ENCODE assay signal across 8 cellular contexts in genomic region chr16:85316321-85316919, GRCh38.
DNase-seq lines count a peak whose midpoint lies in the region; ATAC-seq and TF ChIP-seq lines count a peak whose summit lies in the region.

No MANE protein-coding gene starts in this region.

- H3K4me3 ChIP-seq in brain microvascular endothelial cell (ENCODE audit: low read depth, low read length) = no peak overlapping the region
- no peak overlapping the region for H3K4me3 ChIP-seq in kidney epithelial cell (ENCODE audit: low read depth, low read length)

- H3K27me3 ChIP-seq in brain microvascular endothelial cell (replicated peaks) (no peaks in the 10 kb centered on the region), kidney epithelial cell (ENCODE audit: control insufficient read depth, insufficient read depth, low read length) (peaks cover 38% of the 10 kb centered on the region)

- ATAC-seq in HG03139 (IDR thresholded peaks at IDR 0.05; ENCODE audit: unreplicated experiment) = no peak
- no peak for ATAC-seq in HG03097 (IDR thresholded peaks at IDR 0.05; ENCODE audit: low FRiP score, unreplicated experiment)

- H3K36me3 ChIP-seq in brain microvascular endothelial cell (replicated peaks) (no peaks in the 10 kb centered on the region), kidney epithelial cell (ENCODE audit: control insufficient read depth, insufficient read depth, low read length) (no peaks in the 10 kb centered on the region)

- TF ChIP-seq EP300 in Ishikawa (IDR thresholded peaks at IDR 0.05; ENCODE audit: borderline replicate concordance) = no peak

- peak; percentile 63 for DNase-seq in EH (ENCODE audit: low read depth)
- peak; percentile 86 for DNase-seq in SK-N-DZ (ENCODE audit: low spot score)
- no peak for DNase-seq in brain microvascular endothelial cell
- DNase-seq in kidney epithelial cell (ENCODE audit: low read depth) = no peak
- DNase-seq in stimulated activated CD8-positive, alpha-beta memory T cell treated with anti-CD3 and anti-CD28 coated beads, Interleukin-4, amount 100 ng/mL, for 48 hours = peak; percentile 74

- peak; percentile 93 for TF ChIP-seq CTCF in brain microvascular endothelial cell (IDR thresholded peaks at IDR 0.05; ENCODE audit: low read depth, low read length, missing control alignments)
- peak; percentile 95 for TF ChIP-seq CTCF in kidney epithelial cell (IDR thresholded peaks at IDR 0.05; ENCODE audit: insufficient read depth, low read length, poor library complexity, severe bottlenecking)

- no peak overlapping the region for H3K27ac ChIP-seq in brain microvascular endothelial cell

- peak; percentile 74 for TF ChIP-seq RAD21 in Ishikawa (IDR thresholded peaks at IDR 0.05; ENCODE audit: low read depth)

- in situ Hi-C loops in brain microvascular endothelial cell (cut with HindIII; ENCODE audit: low pct_ligation_motif_present, low sequenced_read_pairs) = no loop called here

TF ChIP-seq in Ishikawa, 13 proteins besides CTCF, POLR2A, EP300 and RAD21:
- TF ChIP-seq TCF12 (IDR thresholded peaks at IDR 0.05; ENCODE audit: low read depth) (no peak), REST (IDR thresholded peaks at IDR 0.05; ENCODE audit: low read depth) (no peak), CEBPB (IDR thresholded peaks at IDR 0.05) (no peak), TEAD4 (IDR thresholded peaks at IDR 0.05) (no peak), YY1 (IDR thresholded peaks at IDR 0.05; ENCODE audit: low read depth) (no peak), NFIC (IDR thresholded peaks at IDR 0.05) (no peak), EGR1 (IDR thresholded peaks at IDR 0.05) (no peak), TAF1 (IDR thresholded peaks at IDR 0.05; ENCODE audit: low read depth) (no peak), CREB1 (IDR thresholded peaks at IDR 0.05; ENCODE audit: low read depth) (no peak)

Comparison
In these comparisons a context has a peak if more than half of its experiments do, and no peak if none do; other contexts are left out.
1. DNase-seq: peak in EH (single experiment), SK-N-DZ (single experiment) and stimulated activated CD8-positive, alpha-beta memory T cell treated with anti-CD3 and anti-CD28 coated beads, Interleukin-4, amount 100 ng/mL, for 48 hours (single experiment); none in brain microvascular endothelial cell (single experiment) and kidney epithelial cell (single experiment).